ENCODE assay signal across 1 cellular context in the genomic region with DNA sequence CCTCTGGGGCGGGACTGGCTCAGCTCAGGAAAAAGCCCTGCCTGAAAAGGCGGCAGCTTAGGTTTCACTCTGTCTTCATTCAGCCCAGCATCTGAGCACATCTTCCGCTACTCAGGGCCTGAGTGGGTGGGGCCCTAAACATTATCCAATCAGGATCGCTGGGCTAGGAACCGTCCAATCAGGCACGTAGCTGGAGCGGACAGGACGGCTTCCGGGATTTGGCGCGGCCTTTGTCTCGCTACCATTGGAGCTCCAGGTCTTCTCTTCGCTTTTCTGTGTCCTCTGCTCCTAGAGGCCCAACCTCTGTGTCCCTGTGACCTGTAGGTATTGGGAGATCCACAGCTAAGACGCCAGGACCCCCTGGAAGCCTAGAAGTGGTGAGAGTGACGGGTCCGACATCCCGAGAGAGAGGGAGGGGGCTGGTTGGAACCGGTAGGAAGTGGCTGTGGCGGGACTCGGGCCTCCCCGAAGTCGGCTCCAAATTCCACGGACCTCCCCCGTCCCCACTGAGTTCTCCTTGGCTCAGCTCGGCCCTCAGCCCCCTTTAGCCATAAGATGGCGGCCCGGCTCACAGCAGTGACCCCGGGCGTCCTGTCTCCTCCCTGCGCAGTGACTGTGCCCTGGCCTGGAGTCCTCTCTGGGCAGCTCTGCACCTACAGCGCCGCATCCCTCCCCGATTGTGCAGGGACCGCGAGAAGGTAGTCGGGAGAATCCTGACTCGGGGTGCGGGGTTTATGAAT.
TF ChIP-seq lines count a peak whose summit lies in the region.

No MANE protein-coding gene starts in this region.

TF ChIP-seq in IMR-90, 13 proteins besides CTCF, POLR2A, EP300 and RAD21 (continued from another document):
- TF ChIP-seq CHD1 (IDR thresholded peaks at IDR 0.05; ENCODE audit: low read depth, low read length) (no peak), FOS (IDR thresholded peaks at IDR 0.05; ENCODE audit: low read depth, low read length) (no peak)
